8 cellular contexts compared by ENCODE assay signal in genomic region chr5:173055042-173055721, GRCh38. TPM values are rescaled to one million over a fixed set of nuclear protein-coding genes. Genes with fewer than 3 reads are reported as not detected.
DNase-seq lines count a peak whose midpoint lies in the region; ATAC-seq and TF ChIP-seq lines count a peak whose summit lies in the region.

No MANE protein-coding gene starts in this region.

- peak overlapping the region; percentile 76 to 98 for H3K4me3 ChIP-seq in ascending aorta

- intact Hi-C loops in ascending aorta (cut with DNase I) = loop anchor here (5.0 kb wide), 2 partner anchors 773 to 868 kb away; partner anchors contain the start of genes STK10 and UBTD2

- no peaks in the 10 kb centered on the region for H3K9me3 ChIP-seq in ascending aorta

- peaks cover 0 to 19% of the 10 kb centered on the region in 2 donors for H3K4me1 ChIP-seq in ascending aorta

- DNase-seq in activated T-cell treated with anti-CD3 and anti-CD28 coated beads, Interleukin-2, amount 50 U/mL, for 72 hours = no peak
- no peak for DNase-seq in activated T-cell treated with anti-CD3 and anti-CD28 coated beads, Interleukin-2, amount 50 U/mL, for 1 hour
- DNase-seq in ascending aorta (ENCODE audit: low spot score in 2 of 2) (no peak), memory B cell (ENCODE audit: low spot score in 2 of 2) (no peak), type B pancreatic cell (ENCODE audit: extremely low spot score, unreplicated experiment) (no peak), HuH-7 (ENCODE audit: low spot score) (no peak), ureter (ENCODE audit: low spot score) (no peak)
- no peak for DNase-seq in stimulated activated naive CD4-positive, alpha-beta T cell treated with Interleukin-2 at 50 U/mL for 16 hours (lab: John Stamatoyannopoulos, UW)

- peak overlapping the region; percentile 82 for H3K27ac Mint-ChIP-seq in activated T-cell treated with anti-CD3 and anti-CD28 coated beads, Interleukin-2, amount 50 U/mL, for 72 hours
- H3K27ac Mint-ChIP-seq in memory B cell = peak overlapping the region; percentile 84
- H3K27ac Mint-ChIP-seq in type B pancreatic cell = peak overlapping the region; percentile 88

- peaks cover 31% of the 10 kb centered on the region for H3K4me1 Mint-ChIP-seq in activated T-cell treated with anti-CD3 and anti-CD28 coated beads, Interleukin-2, amount 50 U/mL, for 72 hours (ENCODE audit: low read depth)
- H3K4me1 Mint-ChIP-seq in memory B cell (peaks cover 21% of the 10 kb centered on the region), type B pancreatic cell (ENCODE audit: unreplicated experiment) (peaks cover 10% of the 10 kb centered on the region)

- no peaks in the 10 kb centered on the region for H3K36me3 Mint-ChIP-seq in activated T-cell treated with anti-CD3 and anti-CD28 coated beads, Interleukin-2, amount 50 U/mL, for 72 hours (ENCODE audit: insufficient read depth in 2 of 2)
- H3K36me3 Mint-ChIP-seq in memory B cell (no peaks in the 10 kb centered on the region), type B pancreatic cell (no peaks in the 10 kb centered on the region)

- TF ChIP-seq CTCF in ascending aorta (IDR thresholded peaks at IDR 0.05) = no peak
- no peak for TF ChIP-seq CTCF in type B pancreatic cell (conservative IDR thresholded peaks at IDR 0.05)

- H3K4me3 Mint-ChIP-seq in activated T-cell treated with anti-CD3 and anti-CD28 coated beads, Interleukin-2, amount 50 U/mL, for 72 hours = peak overlapping the region; percentile 79 to 97
- H3K4me3 Mint-ChIP-seq in memory B cell (peak overlapping the region; percentile 77), type B pancreatic cell (peak overlapping the region; percentile 96)

- peak overlapping the region in 1 of 2 donors; percentile 29 for H3K27ac ChIP-seq in ascending aorta

- peaks cover 0 to 5% of the 10 kb centered on the region in 2 donors for H3K36me3 ChIP-seq in ascending aorta

- no peaks in the 10 kb centered on the region for H3K27me3 Mint-ChIP-seq in activated T-cell treated with anti-CD3 and anti-CD28 coated beads, Interleukin-2, amount 50 U/mL, for 72 hours (ENCODE audit: low read depth)
- H3K27me3 Mint-ChIP-seq in memory B cell (no peaks in the 10 kb centered on the region), type B pancreatic cell (peaks cover 7% of the 10 kb centered on the region)

- H3K9me3 Mint-ChIP-seq in activated T-cell treated with anti-CD3 and anti-CD28 coated beads, Interleukin-2, amount 50 U/mL, for 72 hours = no peaks in the 10 kb centered on the region
- H3K9me3 Mint-ChIP-seq in memory B cell (no peaks in the 10 kb centered on the region), type B pancreatic cell (no peaks in the 10 kb centered on the region)

- no peaks in the 10 kb centered on the region for H3K27me3 ChIP-seq in ascending aorta

- no peak for ATAC-seq in activated T-cell treated with anti-CD3 and anti-CD28 coated beads, Interleukin-2, amount 50 U/mL, for 72 hours (replicated peaks in 1 of 2)
- ATAC-seq in memory B cell (ENCODE audit: low read depth) = no peak

RNA-seq across cellular contexts. Expression of gene CREBRF, which starts 1.0 kb away (rescaled TPM):
- total RNA-seq in activated T-cell treated with anti-CD3 and anti-CD28 coated beads, Interleukin-2, amount 50 U/mL, for 72 hours = 10 to 100 TPM; 33.1 to 35.8 TPM
- 16.3 TPM for total RNA-seq in ascending aorta
- total RNA-seq in type B pancreatic cell (ENCODE audit: low replicate concordance) = 11.9 and 15.2 TPM in 2 replicates
- 36.5 TPM for total RNA-seq in ureter
